Comparison of ENCODE assay signal across 1 cellular context in genomic region chr17:37698132-37698615, GRCh38.
TF ChIP-seq lines count a peak whose summit lies in the region.

No MANE protein-coding gene starts in this region.

TF ChIP-seq in HepG2, 621 proteins besides CTCF, POLR2A, EP300 and RAD21 (continued from another document and continues in another):
- no peak for TF ChIP-seq HNF1A (IDR thresholded peaks at IDR 0.05; ENCODE audit: low read depth)
- TF ChIP-seq HNF1A (CRISPR knock-in tag; IDR thresholded peaks at IDR 0.05; ENCODE audit: borderline replicate concordance), result peak; percentile 61; the same call in 1 of the 2 replicates
- no peak for TF ChIP-seq ZMAT5 (CRISPR knock-in tag; IDR thresholded peaks at IDR 0.05; ENCODE audit: borderline replicate concordance, low read depth)
- no peak for TF ChIP-seq ZNF205 (CRISPR knock-in tag; IDR thresholded peaks at IDR 0.05)
- 0 out of 2 replicates have a peak, but pooled peaks have one; percentile 34 for TF ChIP-seq BRF2 (CRISPR knock-in tag; IDR thresholded peaks at IDR 0.05)
- TF ChIP-seq ZNF354B (CRISPR knock-in tag; IDR thresholded peaks at IDR 0.05), result no peak
- TF ChIP-seq TOPORS (CRISPR knock-in tag; IDR thresholded peaks at IDR 0.05), result 0 out of 2 replicates have a peak, but pooled peaks have one; percentile 32
- TF ChIP-seq ZBTB2 (CRISPR knock-in tag; IDR thresholded peaks at IDR 0.05; ENCODE audit: low read depth), result no peak
- TF ChIP-seq KAT2B (IDR thresholded peaks at IDR 0.05; ENCODE audit: borderline replicate concordance, low read depth, low read length), result peak; percentile 39; the same call in 1 of the 2 replicates
- TF ChIP-seq ARID5B (CRISPR knock-in tag; IDR thresholded peaks at IDR 0.05), result peak; percentile 97
- peak; percentile 57; the same call in 1 of the 2 replicates for TF ChIP-seq ZNF556 (CRISPR knock-in tag; IDR thresholded peaks at IDR 0.05; ENCODE audit: borderline replicate concordance)
- no peak for TF ChIP-seq NFE2L1 (CRISPR knock-in tag; IDR thresholded peaks at IDR 0.05; ENCODE audit: borderline replicate concordance)
- TF ChIP-seq MED8 (CRISPR knock-in tag; IDR thresholded peaks at IDR 0.05; ENCODE audit: insufficient replicate concordance), result no peak
- TF ChIP-seq ZNF17 (CRISPR knock-in tag; IDR thresholded peaks at IDR 0.05), result no peak
- no peak for TF ChIP-seq ZNF619 (CRISPR knock-in tag; IDR thresholded peaks at IDR 0.05)
- TF ChIP-seq REPIN1 (CRISPR knock-in tag; IDR thresholded peaks at IDR 0.05; ENCODE audit: borderline replicate concordance, low read depth), result peak; percentile 47; the same call in 1 of the 2 replicates
- TF ChIP-seq NONO (IDR thresholded peaks at IDR 0.05), result no peak
- TF ChIP-seq NONO (CRISPR knock-in tag; conservative IDR thresholded peaks at IDR 0.05), result peak; percentile 61; the same call in 1 of the 2 replicates
- no peak for TF ChIP-seq SETDB1 (CRISPR knock-in tag; IDR thresholded peaks at IDR 0.05; ENCODE audit: borderline replicate concordance)
- TF ChIP-seq KDM5A (IDR thresholded peaks at IDR 0.05; ENCODE audit: borderline replicate concordance, low read length), result no peak
- TF ChIP-seq TERF1 (CRISPR knock-in tag; IDR thresholded peaks at IDR 0.05), result no peak
- 0 out of 2 replicates have a peak, but pooled peaks have one; percentile 35 for TF ChIP-seq ZNF564 (CRISPR knock-in tag; IDR thresholded peaks at IDR 0.05)
- no peak for TF ChIP-seq U2AF1 (optimal IDR thresholded peaks at IDR 0.05; ENCODE audit: low read depth, low read length)
- TF ChIP-seq MLLT10 (CRISPR knock-in tag; IDR thresholded peaks at IDR 0.05), result no peak
- no peak for TF ChIP-seq TIGD3 (CRISPR knock-in tag; IDR thresholded peaks at IDR 0.05; ENCODE audit: borderline replicate concordance)
- TF ChIP-seq UBTF (CRISPR knock-in tag; IDR thresholded peaks at IDR 0.05), result peak; percentile 30; the same call in 1 of the 2 replicates
- TF ChIP-seq SNAPC4 (CRISPR knock-in tag; IDR thresholded peaks at IDR 0.05), result 0 out of 2 replicates have a peak, but pooled peaks have one; percentile 46
- peak; percentile 24; the same call in 1 of the 2 replicates for TF ChIP-seq STAT6 (CRISPR knock-in tag; IDR thresholded peaks at IDR 0.05; ENCODE audit: borderline replicate concordance)
- no peak for TF ChIP-seq HNRNPL (IDR thresholded peaks at IDR 0.05; ENCODE audit: low read depth, low read length)
